30 cellular contexts compared by ENCODE assay signal in genomic region chr7:18038391-18038790, GRCh38. TPM values are rescaled to one million over a fixed set of nuclear protein-coding genes. Genes with fewer than 3 reads are reported as not detected.
"Had no signal": no experiment of that assay in that cellular context is flagged by ENCODE, and none has a peak within 500 bp of the region (broad histone marks: within the 10 kb centered on the region; RNA-seq: fewer than 3 reads in every experiment).

No MANE protein-coding gene starts in this region.

- H2AFZ ChIP-seq: hepatocyte, parathyroid adenoma had no signal

- H3K4me1 ChIP-seq: parathyroid adenoma, prostate gland, right lobe of liver, spleen, testis, tibial nerve, upper lobe of right lung had no signal

- H3K4me3 ChIP-seq: dorsolateral prefrontal cortex, hepatocyte, prostate gland, right lobe of liver, spleen, testis, tibial nerve, upper lobe of right lung had no signal

- H3K36me3 ChIP-seq: prostate gland, right lobe of liver, spleen, tibial nerve, upper lobe of right lung had no signal

- H3K79me2 ChIP-seq: hepatocyte, parathyroid adenoma had no signal

- ATAC-seq: esophagus mucosa; left cardiac atrium; naive thymus-derived CD4-positive, alpha-beta T cell; right lobe of liver; stimulated activated naive B cell treated with anti-CD40 and anti-IgM and Interleukin-4, amounts not matched to agents 10 μg/mL and 1 μg/mL and 100 μg/mL, for 72 hours; stimulated activated naive CD8-positive, alpha-beta T cell treated with anti-CD3 and anti-CD28 coated beads, Interleukin-15, amount 100 ng/mL, for 72 hours; upper lobe of right lung had no signal

- FAIRE-seq: kidney had no signal

- H3K27ac ChIP-seq: dorsolateral prefrontal cortex, hepatocyte, parathyroid adenoma, prostate gland, right lobe of liver, spleen, testis, tibial nerve, upper lobe of right lung had no signal

- H3K9ac ChIP-seq: parathyroid adenoma had no signal

- H3K4me2 ChIP-seq: hepatocyte had no signal

- H3K9me3 ChIP-seq: prostate gland, right lobe of liver, spleen, testis, tibial nerve, upper lobe of right lung had no signal

- H3K27me3 ChIP-seq: dorsolateral prefrontal cortex, hepatocyte, right lobe of liver, spleen, testis, tibial nerve, upper lobe of right lung had no signal

- DNase-seq: cortex of kidney; dorsolateral prefrontal cortex; effector CD8-positive, alpha-beta T cell; foreskin fibroblast; head of caudate nucleus; kidney; left cardiac atrium; naive thymus-derived CD4-positive, alpha-beta T cell; nephron progenitor cell; retina; right lobe of liver; spleen; stimulated activated CD4-positive, alpha-beta T cell treated with anti-CD3 and anti-CD28 coated beads, Interleukin-2, amount 100 ng/mL, for 24 hours; stimulated activated CD4-positive, alpha-beta T cell treated with anti-CD3 and anti-CD28 coated beads, Interleukin-4, amount 100 ng/mL, for 4 hours; stimulated activated naive B cell treated with anti-CD40 and anti-IgM and Interleukin-4, amounts not matched to agents 10 μg/mL and 1 μg/mL and 100 μg/mL, for 72 hours; stimulated activated naive CD8-positive, alpha-beta T cell treated with anti-CD3 and anti-CD28 coated beads, Interleukin-15, amount 100 ng/mL, for 72 hours; upper lobe of right lung had no signal

RNA-seq across cellular contexts. Expression of gene PRPS1L1, which starts 10.7 kb away (rescaled TPM):
- total RNA-seq: esophagus mucosa; fibroblast of lung; hepatocyte; kidney; left cardiac atrium; liver; lung microvascular endothelial cell; mesenteric fat pad; naive thymus-derived CD4-positive, alpha-beta T cell; omental fat pad; right lobe of liver; skeletal muscle tissue; spleen; subcutaneous adipose tissue; tibial nerve; upper lobe of right lung had no signal
- polyA plus RNA-seq: fibroblast of lung; hepatocyte; liver; naive thymus-derived CD4-positive, alpha-beta T cell; spleen had no signal
